In the genomic region with DNA sequence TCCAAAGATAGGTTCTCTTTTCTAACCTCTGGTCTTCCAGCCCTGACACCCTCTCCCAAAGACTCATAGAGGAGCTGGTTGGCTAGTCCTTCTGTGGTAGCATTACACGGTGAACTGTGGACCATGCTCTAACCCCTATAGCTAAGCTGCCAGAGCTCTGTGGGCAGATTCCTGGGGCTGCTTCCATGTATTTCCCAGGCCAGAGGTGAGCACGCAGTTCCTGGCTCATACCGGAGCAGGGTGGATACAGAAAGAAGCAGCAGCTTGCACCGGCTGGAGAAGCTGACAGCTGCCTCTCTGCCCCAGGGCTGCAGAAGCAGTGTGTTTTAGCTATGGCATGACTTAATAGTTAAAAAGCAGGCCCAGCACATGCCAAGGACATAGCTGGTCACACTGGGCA, we compare ENCODE assay signal across 29 cellular contexts.
"Had no signal": no experiment of that assay in that cellular context is flagged by ENCODE, and none has a peak within 500 bp of the region (broad histone marks: within the 10 kb centered on the region; RNA-seq: fewer than 3 reads in every experiment).

No MANE protein-coding gene starts in this region.

- H3K27ac ChIP-seq: ascending aorta, breast epithelium, cardiac muscle cell, colonic mucosa had no signal

- H3K27ac Mint-ChIP-seq: activated CD4-positive, alpha-beta memory T cell treated with anti-CD3 and anti-CD28 coated beads, Interleukin-2, amount 10 ng/mL, durations not matched to agents 7 days and 5 days; activated CD4-positive, alpha-beta T cell treated with anti-CD3 and anti-CD28 coated beads for 36 hours; activated CD4-positive, alpha-beta T cell treated with anti-CD3 and anti-CD28 coated beads, Interleukin-2, amount 10 ng/mL, durations not matched to agents 24 days and 14 days; activated naive CD4-positive, alpha-beta T cell treated with anti-CD3 and anti-CD28 coated beads, Interleukin-2, amount 10 ng/mL, durations not matched to agents 7 days and 5 days; activated naive CD4-positive, alpha-beta T cell treated with anti-CD3 and anti-CD28 coated beads, Interleukin-2, amount 50 U/mL, for 72 hours; activated naive CD8-positive, alpha-beta T cell treated with anti-CD3 and anti-CD28 coated beads, Interleukin-2, amount 10 ng/mL, durations not matched to agents 7 days and 5 days; activated T-cell treated with anti-CD3 and anti-CD28 coated beads, Interleukin-2, amount 50 U/mL, for 24 hours; activated T-cell treated with anti-CD3 and anti-CD28 coated beads, Interleukin-2, amount 50 U/mL, for 72 hours; endodermal cell; T-helper 17 cell; T-helper 2 cell treated with Interferon-gamma antibody and Interleukin-4, amounts not matched to agents 5 μg/mL and 100 μg/mL, for 36 hours had no signal

- H3K9me3 ChIP-seq: ascending aorta, breast epithelium, colonic mucosa had no signal

- H3K4me1 Mint-ChIP-seq: activated CD4-positive, alpha-beta memory T cell treated with anti-CD3 and anti-CD28 coated beads, Interleukin-2, amount 10 ng/mL, durations not matched to agents 7 days and 5 days; activated CD4-positive, alpha-beta T cell treated with anti-CD3 and anti-CD28 coated beads for 36 hours; activated CD4-positive, alpha-beta T cell treated with anti-CD3 and anti-CD28 coated beads, Interleukin-2, amount 10 ng/mL, durations not matched to agents 24 days and 14 days had no signal

- H3K4me3 ChIP-seq: ascending aorta, breast epithelium, cardiac muscle cell, colonic mucosa had no signal

- DNase-seq: activated CD4-positive, alpha-beta memory T cell treated with anti-CD3 and anti-CD28 coated beads, Interleukin-2, amount 10 ng/mL, durations not matched to agents 7 days and 5 days; activated CD4-positive, alpha-beta T cell treated with anti-CD3 and anti-CD28 coated beads for 36 hours; activated CD4-positive, alpha-beta T cell treated with anti-CD3 and anti-CD28 coated beads, Interleukin-2, amount 10 ng/mL, durations not matched to agents 24 days and 14 days; activated CD4-positive, CD25-positive, alpha-beta regulatory T cell; activated CD4-positive, CD25-positive, alpha-beta regulatory T cell treated with anti-CD3 and anti-CD28 coated beads, Interleukin-2, amount 50 U/mL, for 72 hours; activated CD8-positive, alpha-beta memory T cell treated with anti-CD3 and anti-CD28 coated beads, Interleukin-2, amount 50 U/mL, for 48 hours; activated gamma-delta T cell; activated naive CD4-positive, alpha-beta T cell; activated naive CD4-positive, alpha-beta T cell treated with anti-CD3 and anti-CD28 coated beads, Interleukin-2, amount 10 ng/mL, durations not matched to agents 7 days and 5 days; activated naive CD8-positive, alpha-beta T cell treated with anti-CD3 and anti-CD28 coated beads, Interleukin-2, amount 10 ng/mL, durations not matched to agents 7 days and 5 days; activated T-cell treated with anti-CD3 and anti-CD28 coated beads for 4 hours; activated T-cell treated with anti-CD3 and anti-CD28 coated beads, Interleukin-2, amount 50 U/mL, for 24 hours; activated T-cell treated with anti-CD3 and anti-CD28 coated beads, Interleukin-2, amount 50 U/mL, for 72 hours; central memory CD4-positive, alpha-beta T cell; cerebellar nuclear complex; colonic mucosa; effector memory CD4-positive, alpha-beta T cell; endodermal cell; foreskin fibroblast; T-helper 1 cell; T-helper 17 cell; T1000 had no signal

- H3K9me3 Mint-ChIP-seq: activated CD4-positive, alpha-beta memory T cell treated with anti-CD3 and anti-CD28 coated beads, Interleukin-2, amount 10 ng/mL, durations not matched to agents 7 days and 5 days; activated CD4-positive, alpha-beta T cell treated with anti-CD3 and anti-CD28 coated beads, Interleukin-2, amount 10 ng/mL, durations not matched to agents 24 days and 14 days; activated naive CD4-positive, alpha-beta T cell treated with anti-CD3 and anti-CD28 coated beads, Interleukin-2, amount 10 ng/mL, durations not matched to agents 7 days and 5 days; activated naive CD4-positive, alpha-beta T cell treated with anti-CD3 and anti-CD28 coated beads, Interleukin-2, amount 50 U/mL, for 72 hours; activated naive CD8-positive, alpha-beta T cell treated with anti-CD3 and anti-CD28 coated beads, Interleukin-2, amount 10 ng/mL, durations not matched to agents 7 days and 5 days; activated T-cell treated with anti-CD3 and anti-CD28 coated beads, Interleukin-2, amount 50 U/mL, for 24 hours; activated T-cell treated with anti-CD3 and anti-CD28 coated beads, Interleukin-2, amount 50 U/mL, for 72 hours; endodermal cell; T-helper 2 cell treated with Interferon-gamma antibody and Interleukin-4, amounts not matched to agents 5 μg/mL and 100 μg/mL, for 36 hours had no signal

- ATAC-seq: activated CD4-positive, alpha-beta T cell treated with anti-CD3 and anti-CD28 coated beads for 36 hours; activated naive CD4-positive, alpha-beta T cell treated with anti-CD3 and anti-CD28 coated beads, Interleukin-2, amount 50 U/mL, for 72 hours; activated T-cell treated with anti-CD3 and anti-CD28 coated beads, Interleukin-2, amount 50 U/mL, for 72 hours; esophagus mucosa; T-helper 17 cell had no signal

- H3K4me3 Mint-ChIP-seq: activated CD4-positive, alpha-beta memory T cell treated with anti-CD3 and anti-CD28 coated beads, Interleukin-2, amount 10 ng/mL, durations not matched to agents 7 days and 5 days; activated CD4-positive, alpha-beta T cell treated with anti-CD3 and anti-CD28 coated beads for 36 hours; activated CD4-positive, alpha-beta T cell treated with anti-CD3 and anti-CD28 coated beads, Interleukin-2, amount 10 ng/mL, durations not matched to agents 24 days and 14 days; activated naive CD4-positive, alpha-beta T cell treated with anti-CD3 and anti-CD28 coated beads, Interleukin-2, amount 10 ng/mL, durations not matched to agents 7 days and 5 days; activated naive CD8-positive, alpha-beta T cell treated with anti-CD3 and anti-CD28 coated beads, Interleukin-2, amount 10 ng/mL, durations not matched to agents 7 days and 5 days; activated T-cell treated with anti-CD3 and anti-CD28 coated beads, Interleukin-2, amount 50 U/mL, for 24 hours; activated T-cell treated with anti-CD3 and anti-CD28 coated beads, Interleukin-2, amount 50 U/mL, for 72 hours; endodermal cell; T-helper 17 cell; T-helper 2 cell treated with Interferon-gamma antibody and Interleukin-4, amounts not matched to agents 5 μg/mL and 100 μg/mL, for 36 hours had no signal

- H3K27me3 ChIP-seq: ascending aorta, breast epithelium, cardiac muscle cell, colonic mucosa had no signal

- H3K36me3 Mint-ChIP-seq: activated naive CD4-positive, alpha-beta T cell treated with anti-CD3 and anti-CD28 coated beads, Interleukin-2, amount 10 ng/mL, durations not matched to agents 7 days and 5 days; activated naive CD4-positive, alpha-beta T cell treated with anti-CD3 and anti-CD28 coated beads, Interleukin-2, amount 50 U/mL, for 72 hours; activated naive CD8-positive, alpha-beta T cell treated with anti-CD3 and anti-CD28 coated beads, Interleukin-2, amount 10 ng/mL, durations not matched to agents 7 days and 5 days; brain had no signal

- H3K36me3 ChIP-seq: ascending aorta, breast epithelium, cardiac muscle cell, colonic mucosa had no signal

- H3K4me1 ChIP-seq: ascending aorta, breast epithelium, colonic mucosa had no signal
